ENCODE assay signal across 8 cellular contexts in the genomic region with DNA sequence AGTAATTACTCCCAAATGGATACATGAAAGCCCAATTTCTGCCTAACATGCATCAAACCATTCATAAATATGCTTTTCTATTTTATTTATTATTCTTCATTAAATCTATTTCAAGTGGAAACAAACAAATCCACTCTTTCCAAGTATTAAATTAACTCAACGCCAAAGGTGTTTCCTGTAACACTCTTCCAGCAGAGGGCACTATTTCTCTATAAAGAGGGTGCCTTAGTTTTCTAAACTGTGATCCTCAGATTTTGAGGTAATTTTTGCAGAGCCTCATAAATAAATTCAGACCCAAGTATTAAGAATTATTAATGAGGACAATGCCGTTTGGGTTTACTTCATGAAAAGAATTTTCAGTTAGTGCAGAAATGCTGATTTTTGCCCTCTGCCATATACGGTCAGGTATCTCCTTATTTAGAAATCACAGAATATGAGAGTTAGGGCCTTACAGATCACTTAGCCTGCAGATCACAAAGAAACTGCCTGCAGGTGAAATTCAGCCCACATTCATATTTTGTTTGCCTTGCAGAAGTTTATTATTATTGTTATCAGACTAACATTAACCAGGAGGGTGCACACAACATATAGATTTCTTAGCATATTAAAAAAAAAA. TPM values are rescaled to one million over a fixed set of nuclear protein-coding genes. Genes with fewer than 3 reads are reported as not detected.
DNase-seq lines count a peak whose midpoint lies in the region; ATAC-seq and TF ChIP-seq lines count a peak whose summit lies in the region.

No MANE protein-coding gene starts in this region.

- H3K27me3 Mint-ChIP-seq in activated naive CD4-positive, alpha-beta T cell treated with anti-CD3 and anti-CD28 coated beads for 36 hours (ENCODE audit: low read depth), result no peaks in the 10 kb centered on the region
- H3K27me3 Mint-ChIP-seq in endothelial cell (ENCODE audit: unreplicated experiment), result no peaks in the 10 kb centered on the region

- no peak overlapping the region for H3K4me3 Mint-ChIP-seq in activated naive CD4-positive, alpha-beta T cell treated with anti-CD3 and anti-CD28 coated beads for 36 hours
- H3K4me3 Mint-ChIP-seq in endothelial cell (ENCODE audit: unreplicated experiment), result no peak overlapping the region

- peak; percentile 82 for TF ChIP-seq CTCF in endothelial cell (IDR thresholded peaks at IDR 0.05; ENCODE audit: unreplicated experiment)

- intact Hi-C loops in activated naive CD4-positive, alpha-beta T cell treated with anti-CD3 and anti-CD28 coated beads for 36 hours (cut with micrococcal nuclease), result loop anchor here (1.0 to 5.0 kb wide), 7 partner anchors 15 to 1207 kb away; partner anchors contain the start of gene JUN

- H3K27ac Mint-ChIP-seq in activated naive CD4-positive, alpha-beta T cell treated with anti-CD3 and anti-CD28 coated beads for 36 hours, result no peak overlapping the region
- H3K27ac Mint-ChIP-seq in endothelial cell (ENCODE audit: unreplicated experiment), result no peak overlapping the region

- H3K4me1 Mint-ChIP-seq in activated naive CD4-positive, alpha-beta T cell treated with anti-CD3 and anti-CD28 coated beads for 36 hours (ENCODE audit: low read depth), result no peaks in the 10 kb centered on the region
- H3K4me1 Mint-ChIP-seq in endothelial cell (ENCODE audit: unreplicated experiment), result peaks cover 2% of the 10 kb centered on the region

- no peaks in the 10 kb centered on the region for H3K9me3 Mint-ChIP-seq in activated naive CD4-positive, alpha-beta T cell treated with anti-CD3 and anti-CD28 coated beads for 36 hours
- no peaks in the 10 kb centered on the region for H3K9me3 Mint-ChIP-seq in endothelial cell (ENCODE audit: unreplicated experiment)

- CTCF ChIA-PET in activated naive CD4-positive, alpha-beta T cell treated with anti-CD3 and anti-CD28 coated beads for 36 hours (lab: Charles Lee), result interaction anchor here (0.6 to 3.1 kb wide), 9 partner anchors 23 to 1210 kb away, joined by 3 to 13 read pairs (median 4); no protein-coding TSS in a partner anchor

- peak; percentile 15 for DNase-seq in activated naive CD4-positive, alpha-beta T cell treated with anti-CD3 and anti-CD28 coated beads for 36 hours
- DNase-seq in activated naive CD4-positive, alpha-beta T cell treated with Interleukin-2 at 50 U/mL for 16 hours, result no peak
- DNase-seq in NCI-H1092 treated with DMSO at 0.1 percent for 48 hours (lab: John Stamatoyannopoulos, UW), result peak; percentile 44
- peak; percentile 36 to 49 for DNase-seq in SHP77 (lab: John Stamatoyannopoulos, UW)
- peak; percentile 38 for DNase-seq in endothelial cell (ENCODE audit: low spot score)
- peak; percentile 77 for DNase-seq in myocyte (ENCODE audit: low read depth)

- no peaks in the 10 kb centered on the region for H3K36me3 Mint-ChIP-seq in activated naive CD4-positive, alpha-beta T cell treated with anti-CD3 and anti-CD28 coated beads for 36 hours (ENCODE audit: low read depth)
- no peaks in the 10 kb centered on the region for H3K36me3 Mint-ChIP-seq in endothelial cell (ENCODE audit: low read depth, unreplicated experiment)

- no peak for ATAC-seq in GM21381 (IDR thresholded peaks at IDR 0.05; ENCODE audit: unreplicated experiment)
- ATAC-seq in HG03039 (IDR thresholded peaks at IDR 0.05; ENCODE audit: unreplicated experiment), result no peak

RNA-seq across cellular contexts. Expression of gene MYSM1, which starts 40.1 kb away (rescaled TPM):
- 10 to 100 TPM; 27.8 to 28.7 TPM for total RNA-seq in activated naive CD4-positive, alpha-beta T cell treated with anti-CD3 and anti-CD28 coated beads for 36 hours
- 60.8 TPM for total RNA-seq in endothelial cell (ENCODE audit: unreplicated experiment)
- 13.3 and 19.8 TPM in 2 replicates for total RNA-seq in myocyte
- polyA plus RNA-seq in myocyte (2012), result 5.5 TPM

RNA-seq across cellular contexts. Expression of gene JUN, which starts 43.9 kb away (rescaled TPM):
- total RNA-seq in activated naive CD4-positive, alpha-beta T cell treated with anti-CD3 and anti-CD28 coated beads for 36 hours, result 10 to 100 TPM; 24.2 to 25.9 TPM
- total RNA-seq in endothelial cell (ENCODE audit: unreplicated experiment) (56.3 TPM), myocyte (65.9 and 141 TPM in 2 replicates)
- 61.1 TPM for polyA plus RNA-seq in myocyte (2012)
